Comparison of ENCODE assay signal across 1 cellular context in the genomic region with DNA sequence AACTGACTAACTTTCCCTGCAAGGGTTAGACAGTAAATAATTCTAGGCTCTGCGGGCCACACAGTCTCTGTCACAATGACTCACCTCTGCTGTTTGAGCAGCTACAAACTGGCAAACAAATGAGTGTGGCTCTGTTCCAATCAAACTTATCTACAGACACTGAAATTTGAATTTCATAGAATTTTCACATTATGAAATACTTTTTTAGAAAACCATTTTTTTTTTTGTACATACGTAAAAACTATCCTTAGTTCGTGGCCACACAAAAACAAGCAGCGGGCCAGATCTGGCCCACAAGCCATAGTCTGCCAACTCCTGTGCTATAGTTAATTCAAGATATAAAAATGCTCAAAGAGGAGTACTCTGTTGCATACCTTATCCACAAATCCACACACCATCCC.
TF ChIP-seq lines count a peak whose summit lies in the region.

No MANE protein-coding gene starts in this region.

TF ChIP-seq in SK-N-SH, 30 proteins besides CTCF, POLR2A, EP300 and RAD21 (continued from another document):
- TF ChIP-seq, protein P1, sequence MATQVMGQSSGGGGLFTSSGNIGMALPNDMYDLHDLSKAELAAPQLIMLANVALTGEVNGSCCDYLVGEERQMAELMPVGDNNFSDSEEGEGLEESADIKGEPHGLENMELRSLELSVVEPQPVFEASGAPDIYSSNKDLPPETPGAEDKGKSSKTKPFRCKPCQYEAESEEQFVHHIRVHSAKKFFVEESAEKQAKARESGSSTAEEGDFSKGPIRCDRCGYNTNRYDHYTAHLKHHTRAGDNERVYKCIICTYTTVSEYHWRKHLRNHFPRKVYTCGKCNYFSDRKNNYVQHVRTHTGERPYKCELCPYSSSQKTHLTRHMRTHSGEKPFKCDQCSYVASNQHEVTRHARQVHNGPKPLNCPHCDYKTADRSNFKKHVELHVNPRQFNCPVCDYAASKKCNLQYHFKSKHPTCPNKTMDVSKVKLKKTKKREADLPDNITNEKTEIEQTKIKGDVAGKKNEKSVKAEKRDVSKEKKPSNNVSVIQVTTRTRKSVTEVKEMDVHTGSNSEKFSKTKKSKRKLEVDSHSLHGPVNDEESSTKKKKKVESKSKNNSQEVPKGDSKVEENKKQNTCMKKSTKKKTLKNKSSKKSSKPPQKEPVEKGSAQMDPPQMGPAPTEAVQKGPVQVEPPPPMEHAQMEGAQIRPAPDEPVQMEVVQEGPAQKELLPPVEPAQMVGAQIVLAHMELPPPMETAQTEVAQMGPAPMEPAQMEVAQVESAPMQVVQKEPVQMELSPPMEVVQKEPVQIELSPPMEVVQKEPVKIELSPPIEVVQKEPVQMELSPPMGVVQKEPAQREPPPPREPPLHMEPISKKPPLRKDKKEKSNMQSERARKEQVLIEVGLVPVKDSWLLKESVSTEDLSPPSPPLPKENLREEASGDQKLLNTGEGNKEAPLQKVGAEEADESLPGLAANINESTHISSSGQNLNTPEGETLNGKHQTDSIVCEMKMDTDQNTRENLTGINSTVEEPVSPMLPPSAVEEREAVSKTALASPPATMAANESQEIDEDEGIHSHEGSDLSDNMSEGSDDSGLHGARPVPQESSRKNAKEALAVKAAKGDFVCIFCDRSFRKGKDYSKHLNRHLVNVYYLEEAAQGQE (IDR thresholded peaks at IDR 0.05; ENCODE audit: low read depth, low read length), result no peak
- TF ChIP-seq FOXM1 (IDR thresholded peaks at IDR 0.05; ENCODE audit: low read depth) (no peak), RCOR1 (IDR thresholded peaks at IDR 0.05; ENCODE audit: low read length) (no peak)
TF ChIP-seq in SK-N-SH: peak in this region for 6.
